33 cellular contexts compared by ENCODE assay signal in genomic region chr6:34837500-34837899, GRCh38.
"Had no signal": no experiment of that assay in that cellular context is flagged by ENCODE, and none has a peak within 500 bp of the region (broad histone marks: within the 10 kb centered on the region; RNA-seq: fewer than 3 reads in every experiment).

No MANE protein-coding gene starts in this region.

- H3K4me1 Mint-ChIP-seq: activated B cell treated with CpG ODN at 0.5 μM for 24 hours had no signal

- H3K4me3 Mint-ChIP-seq: activated B cell treated with CpG ODN at 0.5 μM for 24 hours; activated naive CD4-positive, alpha-beta T cell treated with anti-CD3 and anti-CD28 coated beads, Interleukin-2, amount 10 ng/mL, durations not matched to agents 7 days and 5 days; activated naive CD8-positive, alpha-beta T cell; effector memory CD8-positive, alpha-beta T cell; T-cell; T-helper 1 cell treated with Interleukin-12 subunit alpha and Interleukin-12 subunit beta and Interleukin-4 antibody, amounts not matched to agents 30 μg/mL and 1 μg/mL, for 36 hours; T-helper 2 cell treated with Interferon-gamma antibody and Interleukin-4, amounts not matched to agents 5 μg/mL and 100 μg/mL, for 36 hours had no signal

- H3K27me3 Mint-ChIP-seq: activated B cell treated with CpG ODN at 0.5 μM for 24 hours; activated naive CD4-positive, alpha-beta T cell treated with anti-CD3 and anti-CD28 coated beads, Interleukin-2, amount 10 ng/mL, durations not matched to agents 7 days and 5 days; activated naive CD8-positive, alpha-beta T cell; effector memory CD8-positive, alpha-beta T cell; T-cell had no signal

- H3K9me3 Mint-ChIP-seq: activated B cell treated with CpG ODN at 0.5 μM for 24 hours; activated naive CD4-positive, alpha-beta T cell treated with anti-CD3 and anti-CD28 coated beads, Interleukin-2, amount 10 ng/mL, durations not matched to agents 7 days and 5 days; activated T-helper 2 cell treated with anti-CD3 and anti-CD28 coated beads, Interferon-gamma antibody, Interleukin-2, Interleukin-4, amounts not matched to agents 10 μg/mL and 5 μg/mL and 100 μg/mL, durations not matched to agents 14 hours and 24 hours and 36 hours; effector memory CD8-positive, alpha-beta T cell; T-cell; T-helper 1 cell treated with Interleukin-12 subunit alpha and Interleukin-12 subunit beta and Interleukin-4 antibody, amounts not matched to agents 30 μg/mL and 1 μg/mL, for 36 hours; T-helper 2 cell treated with Interferon-gamma antibody and Interleukin-4, amounts not matched to agents 5 μg/mL and 100 μg/mL, for 36 hours had no signal

- ATAC-seq: activated CD4-positive, CD25-positive, alpha-beta regulatory T cell treated with anti-CD3 and anti-CD28 coated beads, Interleukin-2, amount 50 U/mL, for 24 hours; effector memory CD8-positive, alpha-beta T cell; foreskin keratinocyte; gastrocnemius medialis; heart left ventricle; T-cell had no signal

- H3K9me3 ChIP-seq: esophagus muscularis mucosa, gastrocnemius medialis, heart left ventricle had no signal

- FAIRE-seq: astrocyte, colon had no signal

- H3K4me1 ChIP-seq: foreskin keratinocyte had no signal

- H3K27ac Mint-ChIP-seq: activated B cell treated with CpG ODN at 0.5 μM for 24 hours; activated naive CD4-positive, alpha-beta T cell treated with anti-CD3 and anti-CD28 coated beads, Interleukin-2, amount 10 ng/mL, durations not matched to agents 7 days and 5 days; activated naive CD8-positive, alpha-beta T cell; activated T-helper 2 cell treated with anti-CD3 and anti-CD28 coated beads, Interferon-gamma antibody, Interleukin-2, Interleukin-4, amounts not matched to agents 10 μg/mL and 5 μg/mL and 100 μg/mL, durations not matched to agents 14 hours and 24 hours and 36 hours; T-helper 1 cell treated with Interleukin-12 subunit alpha and Interleukin-12 subunit beta and Interleukin-4 antibody, amounts not matched to agents 30 μg/mL and 1 μg/mL, for 36 hours; T-helper 2 cell treated with Interferon-gamma antibody and Interleukin-4, amounts not matched to agents 5 μg/mL and 100 μg/mL, for 36 hours had no signal

- DNase-seq: activated B cell treated with CpG ODN at 0.5 μM for 24 hours; activated CD4-positive, alpha-beta T cell treated with anti-CD3 and anti-CD28 coated beads for 48 hours; activated CD4-positive, alpha-beta T cell treated with anti-CD3 and anti-CD28 coated beads, Interleukin-2, amount 50 U/mL, for 1 hour; activated CD4-positive, alpha-beta T cell treated with anti-CD3 and anti-CD28 coated beads, Interleukin-2, amount 50 U/mL, for 48 hours; activated CD8-positive, alpha-beta memory T cell treated with anti-CD3 and anti-CD28 coated beads, Interleukin-2, amount 50 U/mL, for 48 hours; activated effector memory CD4-positive, alpha-beta T cell treated with anti-CD3 and anti-CD28 coated beads, Interleukin-2, amount 50 U/mL, for 16 hours; activated naive CD4-positive, alpha-beta T cell treated with anti-CD3 and anti-CD28 coated beads, Interleukin-2, amount 10 ng/mL, durations not matched to agents 7 days and 5 days; activated T-cell treated with anti-CD3 and anti-CD28 coated beads for 4 hours; amniotic stem cell; anterior cingulate cortex; brain microvascular endothelial cell; caudate nucleus; cortex of kidney; dermis blood vessel endothelial cell; effector CD4-positive, alpha-beta T cell; effector memory CD8-positive, alpha-beta T cell; erythroblast; foreskin keratinocyte; gastrocnemius medialis; glutamatergic neuron; heart left ventricle; SW 1271; T-cell; T1000; WERI-Rb-1 had no signal

- H3K27ac ChIP-seq: brain microvascular endothelial cell, esophagus muscularis mucosa, foreskin keratinocyte, gastrocnemius medialis, heart left ventricle, WERI-Rb-1 had no signal

- H3K4me3 ChIP-seq: esophagus muscularis mucosa, gastrocnemius medialis, heart left ventricle had no signal

- H3K27me3 ChIP-seq: brain microvascular endothelial cell, esophagus muscularis mucosa, foreskin keratinocyte, gastrocnemius medialis, heart left ventricle had no signal
